ENCODE assay signal across 1 cellular context in genomic region chr3:98522538-98523281, GRCh38.
A peak's percentile ranks its signal among the peaks of the same experiment; 100 is the strongest.
TF ChIP-seq lines count a peak whose summit lies in the region.

CLDND1 (minus strand) TSS chr3:98522902; CDS start chr3:98521424, 1,478 bp downstream.

TF ChIP-seq in HCT116, 20 proteins besides CTCF, POLR2A, EP300 and RAD21 (continued from another document):
- TF ChIP-seq, protein P1, sequence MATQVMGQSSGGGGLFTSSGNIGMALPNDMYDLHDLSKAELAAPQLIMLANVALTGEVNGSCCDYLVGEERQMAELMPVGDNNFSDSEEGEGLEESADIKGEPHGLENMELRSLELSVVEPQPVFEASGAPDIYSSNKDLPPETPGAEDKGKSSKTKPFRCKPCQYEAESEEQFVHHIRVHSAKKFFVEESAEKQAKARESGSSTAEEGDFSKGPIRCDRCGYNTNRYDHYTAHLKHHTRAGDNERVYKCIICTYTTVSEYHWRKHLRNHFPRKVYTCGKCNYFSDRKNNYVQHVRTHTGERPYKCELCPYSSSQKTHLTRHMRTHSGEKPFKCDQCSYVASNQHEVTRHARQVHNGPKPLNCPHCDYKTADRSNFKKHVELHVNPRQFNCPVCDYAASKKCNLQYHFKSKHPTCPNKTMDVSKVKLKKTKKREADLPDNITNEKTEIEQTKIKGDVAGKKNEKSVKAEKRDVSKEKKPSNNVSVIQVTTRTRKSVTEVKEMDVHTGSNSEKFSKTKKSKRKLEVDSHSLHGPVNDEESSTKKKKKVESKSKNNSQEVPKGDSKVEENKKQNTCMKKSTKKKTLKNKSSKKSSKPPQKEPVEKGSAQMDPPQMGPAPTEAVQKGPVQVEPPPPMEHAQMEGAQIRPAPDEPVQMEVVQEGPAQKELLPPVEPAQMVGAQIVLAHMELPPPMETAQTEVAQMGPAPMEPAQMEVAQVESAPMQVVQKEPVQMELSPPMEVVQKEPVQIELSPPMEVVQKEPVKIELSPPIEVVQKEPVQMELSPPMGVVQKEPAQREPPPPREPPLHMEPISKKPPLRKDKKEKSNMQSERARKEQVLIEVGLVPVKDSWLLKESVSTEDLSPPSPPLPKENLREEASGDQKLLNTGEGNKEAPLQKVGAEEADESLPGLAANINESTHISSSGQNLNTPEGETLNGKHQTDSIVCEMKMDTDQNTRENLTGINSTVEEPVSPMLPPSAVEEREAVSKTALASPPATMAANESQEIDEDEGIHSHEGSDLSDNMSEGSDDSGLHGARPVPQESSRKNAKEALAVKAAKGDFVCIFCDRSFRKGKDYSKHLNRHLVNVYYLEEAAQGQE (IDR thresholded peaks at IDR 0.05; ENCODE audit: low read depth), result no peak
- peak; percentile 97 for TF ChIP-seq EGR1 (IDR thresholded peaks at IDR 0.05; ENCODE audit: low read depth)
- TF ChIP-seq ZFX (IDR thresholded peaks at IDR 0.05), result peak; percentile 94
- no peak for TF ChIP-seq EZH2 (IDR thresholded peaks at IDR 0.05)
TF ChIP-seq in HCT116: peak in this region for 11.
